In genomic region chr1:160219062-160219929, GRCh38 we compare ENCODE assay signal across 8 cellular contexts. TPM values are rescaled to one million over a fixed set of nuclear protein-coding genes. Genes with fewer than 3 reads are reported as not detected.
DNase-seq lines count a peak whose midpoint lies in the region; ATAC-seq and TF ChIP-seq lines count a peak whose summit lies in the region.

No MANE protein-coding gene starts in this region.

- H3K36me3 ChIP-seq in lung (ENCODE audit: control insufficient read depth in 2 of 2, insufficient read depth in 2 of 2, low read length in 2 of 2): peaks cover 49 to 51% of the 10 kb centered on the region in 2 donors
- peaks cover 27 to 97% (median 82%) of the 10 kb centered on the region in 4 donors for H3K36me3 ChIP-seq in upper lobe of left lung

- no peak overlapping the region for H3K4me3 ChIP-seq in lung
- no peak overlapping the region for H3K4me3 ChIP-seq in upper lobe of left lung

- peak; percentile 31 for TF ChIP-seq CTCF in lung (IDR thresholded peaks at IDR 0.05; ENCODE audit: control extremely low read depth, extremely low read depth)
- peak; percentile 24 to 52 (median 34) for TF ChIP-seq CTCF in upper lobe of left lung (IDR thresholded peaks at IDR 0.05)

- ATAC-seq in lung (ENCODE audit: insufficient read depth, low FRiP score): no peak
- peak in 1 of 2 donors; percentile 71 for ATAC-seq in upper lobe of left lung (ENCODE audit: low FRiP score in 2 of 2)
- no peak for ATAC-seq in GM21576 (IDR thresholded peaks at IDR 0.05; ENCODE audit: unreplicated experiment)

- no peak for TF ChIP-seq POLR2A in upper lobe of left lung (IDR thresholded peaks at IDR 0.05)

- WGBS in lung, 2 donors: 71 to 85% methylated on average over 4 of the region's 4 CpGs
- 58 to 65% methylated on average over 4 of the region's 4 CpGs for WGBS in upper lobe of left lung, 2 donors

- H3K9me3 ChIP-seq in lung (ENCODE audit: control insufficient read depth in 2 of 2, insufficient read depth in 1 of 2, low read length in 1 of 2): no peaks in the 10 kb centered on the region
- no peaks in the 10 kb centered on the region for H3K9me3 ChIP-seq in upper lobe of left lung

- DNase-seq in EL (peak; percentile 82), NCI-H2171 (lab: John Stamatoyannopoulos, UW) (peak; percentile 12), lung (ENCODE audit: low spot score) (no peak), upper lobe of left lung (no peak), NK-92 (lab: John Stamatoyannopoulos, UW; ENCODE audit: unreplicated experiment) (no peak)
- no peak for DNase-seq in stimulated activated CD4-positive, alpha-beta T cell treated with anti-CD3 and anti-CD28 coated beads, Interleukin-1b, Interleukin-23, amount 100 ng/mL, for 48 hours

- peaks cover 3 to 13% of the 10 kb centered on the region in 2 donors for H3K4me1 ChIP-seq in lung (ENCODE audit: control insufficient read depth in 2 of 2, insufficient read depth in 2 of 2, low read length in 2 of 2)
- H3K4me1 ChIP-seq in upper lobe of left lung: peaks cover 11 to 33% (median 17%) of the 10 kb centered on the region in 4 donors

- H3K27ac ChIP-seq in cingulate gyrus (ENCODE audit: low read depth, low read length) (peak overlapping the region; percentile 88), lung (ENCODE audit: low read depth in 1 of 2, low read length in 1 of 2) (peak overlapping the region; percentile 46 to 52), upper lobe of left lung (peak overlapping the region in 2 of 4 donors; percentile 13 to 65)

- no peaks in the 10 kb centered on the region for H3K27me3 ChIP-seq in lung (ENCODE audit: control insufficient read depth, insufficient read depth)
- H3K27me3 ChIP-seq in upper lobe of left lung: no peaks in the 10 kb centered on the region

- TF ChIP-seq EP300 in upper lobe of left lung (IDR thresholded peaks at IDR 0.05): no peak

RNA-seq across cellular contexts. Expression of gene PEA15, which starts 14.1 kb away (rescaled TPM):
- total RNA-seq in lung (100 to 1,000 TPM in 1 of 2 donors, 10 to 100 TPM in 1; 76.0 to 133 TPM), upper lobe of left lung (100 to 1,000 TPM in 1 of 6 donors, 10 to 100 TPM in 5; 30.4 to 174 (median 67.9) TPM)
- 100 to 1,000 TPM; 139 to 261 TPM for polyA plus RNA-seq in lung

RNA-seq across cellular contexts. Expression of gene CASQ1, which starts 28.9 kb away (rescaled TPM):
- total RNA-seq in lung (under 1 TPM; 0.25 to 0.37 TPM), upper lobe of left lung (under 1 TPM in 2 of 6 donors, not detected in 4; 0.17 to 0.91 TPM)
- polyA plus RNA-seq in lung: under 1 TPM; 0.08 to 0.26 TPM

RNA-seq across cellular contexts. Expression of gene DCAF8, which starts 43.1 kb away (rescaled TPM):
- 100 to 1,000 TPM; 104 to 207 TPM for total RNA-seq in lung
- 10 to 100 TPM; 64.0 to 72.4 TPM for polyA plus RNA-seq in lung
- total RNA-seq in upper lobe of left lung: 100 to 1,000 TPM; 108 to 340 (median 155) TPM

Comparison
In these comparisons a context has a peak if more than half of its experiments do, and no peak if none do; other contexts are left out.
1. DNase-seq: peak in EL (single experiment) and NCI-H2171 (single experiment); none in lung (single experiment), upper lobe of left lung (0 of 2), NK-92 (single experiment) and stimulated activated CD4-positive, alpha-beta T cell treated with anti-CD3 and anti-CD28 coated beads, Interleukin-1b, Interleukin-23, amount 100 ng/mL, for 48 hours (single experiment).